Comparison of ENCODE assay signal across 11 cellular contexts in the genomic region with DNA sequence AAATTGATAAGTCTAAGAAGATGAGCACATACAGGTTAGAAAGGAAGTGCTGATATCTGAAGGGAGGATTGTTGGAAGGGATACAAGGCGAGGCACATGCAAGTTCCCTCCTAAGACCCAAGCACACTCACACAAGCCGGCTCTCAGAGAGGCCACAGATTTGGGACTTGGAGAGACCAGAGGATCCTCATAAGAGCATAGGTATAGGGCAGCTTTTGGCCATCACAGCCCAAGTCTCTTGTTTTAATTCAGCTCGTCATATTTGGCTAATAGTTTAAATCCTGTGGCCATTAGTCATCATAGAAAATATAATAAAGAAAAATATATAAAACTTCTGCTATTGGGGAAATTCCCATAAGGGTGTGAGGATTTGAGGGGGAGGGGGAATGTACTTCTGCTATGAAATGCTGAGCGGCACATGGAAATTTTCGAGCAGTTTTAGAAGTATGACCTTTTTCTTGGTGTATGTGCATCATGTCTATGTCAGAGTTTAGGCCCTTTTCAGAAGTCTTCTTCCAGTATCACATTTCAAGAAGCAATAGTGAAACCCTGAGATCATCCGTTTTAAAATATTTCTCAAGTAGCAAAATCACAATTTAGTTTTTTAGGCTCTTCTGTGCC.
DNase-seq lines count a peak whose midpoint lies in the region; ATAC-seq, FAIRE-seq and TF ChIP-seq lines count a peak whose summit lies in the region.
"Had no signal": no experiment of that assay in that cellular context is flagged by ENCODE, and none has a peak within 500 bp of the region (broad histone marks: within the 10 kb centered on the region; RNA-seq: fewer than 3 reads in every experiment).

No MANE protein-coding gene starts in this region.

- H3K27ac Mint-ChIP-seq in CD4-positive, alpha-beta memory T cell: peak overlapping the region; percentile 86 to 99 (median 92)

- intact Hi-C loops in CD4-positive, alpha-beta memory T cell (cut with micrococcal nuclease): loop anchor here (1.0 kb wide), 2 partner anchors 9 to 14 kb away; no protein-coding TSS in a partner anchor

- FAIRE-seq in GM19239 (lab: Jason Lieb, UNC): no peak

- no peak overlapping the region for H3K4me3 ChIP-seq in CD4-positive, alpha-beta memory T cell (ENCODE audit: low read length in 2 of 2)
- H3K4me3 ChIP-seq in coronary artery (no peak overlapping the region), SJCRH30 (no peak overlapping the region)
- H3K4me3 ChIP-seq: mucosa of descending colon had no signal

- peak overlapping the region; percentile 57 for H3K27ac ChIP-seq in CD4-positive, alpha-beta memory T cell (ENCODE audit: low read depth, low read length)
- H3K27ac ChIP-seq in coronary artery (no peak overlapping the region), SJCRH30 (no peak overlapping the region)

- ATAC-seq in GM19043 (IDR thresholded peaks at IDR 0.05; ENCODE audit: low read depth, unreplicated experiment) (peak; percentile 31), HG03097 (IDR thresholded peaks at IDR 0.05; ENCODE audit: low FRiP score, unreplicated experiment) (peak; percentile 17)

- CTCF ChIA-PET in CD4-positive, alpha-beta memory T cell (lab: Charles Lee; ENCODE audit: partially characterized antibody): interaction anchor here (1.3 to 2.9 kb wide), 2 partner anchors 14 to 80 kb away, joined by 3 to 22 read pairs; no protein-coding TSS in a partner anchor

- no peak for TF ChIP-seq CTCF in coronary artery (IDR thresholded peaks at IDR 0.05)

- H3K27me3 Mint-ChIP-seq in CD4-positive, alpha-beta memory T cell: no peaks in the 10 kb centered on the region

- no peaks in the 10 kb centered on the region for H3K9me3 Mint-ChIP-seq in CD4-positive, alpha-beta memory T cell

- peaks cover 46% of the 10 kb centered on the region for H3K36me3 ChIP-seq in CD4-positive, alpha-beta memory T cell (ENCODE audit: insufficient read depth, low read length)
- peaks cover 63% of the 10 kb centered on the region for H3K36me3 ChIP-seq in SJCRH30

- H3K9me3 ChIP-seq in CD4-positive, alpha-beta memory T cell (ENCODE audit: control insufficient read depth in 1 of 2, low read length in 2 of 2): no peaks in the 10 kb centered on the region
- no peaks in the 10 kb centered on the region for H3K9me3 ChIP-seq in SJCRH30 (replicated peaks)
- H3K9me3 ChIP-seq: mucosa of descending colon had no signal

- H3K27me3 ChIP-seq in CD4-positive, alpha-beta memory T cell (ENCODE audit: insufficient read depth, low read length): no peaks in the 10 kb centered on the region
- H3K27me3 ChIP-seq in SJCRH30: no peaks in the 10 kb centered on the region

- POLR2A ChIA-PET in CD4-positive, alpha-beta memory T cell (lab: Charles Lee; ENCODE audit: partially characterized antibody): interaction anchor here (0.8 to 5.9 kb wide), 10 partner anchors 12 to 230 kb away, joined by 3 to 35 read pairs (median 4); partner anchors contain the start of gene UBE2D3

- peaks cover 66% of the 10 kb centered on the region for H3K4me1 ChIP-seq in CD4-positive, alpha-beta memory T cell (ENCODE audit: insufficient read depth, low read length)
- H3K4me1 ChIP-seq in SJCRH30: no peaks in the 10 kb centered on the region

- peak overlapping the region; percentile 46 to 82 (median 68) for H3K4me3 Mint-ChIP-seq in CD4-positive, alpha-beta memory T cell

- DNase-seq in CD4-positive, alpha-beta memory T cell: peak in 1 of 5 donors; percentile 59
- DNase-seq in dedifferentiated amniotic fluid mesenchymal stem cell (ENCODE audit: extremely low spot score) (peak; percentile 39), DMS 273 (lab: John Stamatoyannopoulos, UW; ENCODE audit: unreplicated experiment) (no peak), coronary artery (ENCODE audit: low spot score) (no peak), SJCRH30 (no peak), GM19239 (ENCODE audit: insufficient read length, low spot score) (no peak)
- DNase-seq: activated CD4-positive, alpha-beta T cell treated with anti-CD3 and anti-CD28 coated beads, Interleukin-2, amount 50 U/mL, for 1 hour; mucosa of descending colon; NCI-H748 treated with DMSO at 0.1 percent for 48 hours had no signal

- H3K36me3 Mint-ChIP-seq in CD4-positive, alpha-beta memory T cell: peaks cover 76 to 84% of the 10 kb centered on the region in 2 donors

- H3K4me1 Mint-ChIP-seq in CD4-positive, alpha-beta memory T cell: peaks cover 55 to 89% (median 70%) of the 10 kb centered on the region in 4 donors
